Comparison of ENCODE assay signal across 18 cellular contexts in genomic region chr11:122093731-122094130, GRCh38. TPM values are rescaled to one million over a fixed set of nuclear protein-coding genes. Genes with fewer than 3 reads are reported as not detected.
DNase-seq lines count a peak whose midpoint lies in the region; ATAC-seq and TF ChIP-seq lines count a peak whose summit lies in the region.
"Had no signal": no experiment of that assay in that cellular context is flagged by ENCODE, and none has a peak within 500 bp of the region (broad histone marks: within the 10 kb centered on the region; RNA-seq: fewer than 3 reads in every experiment).

No MANE protein-coding gene starts in this region.

- 87% methylated on average over 4 of the region's 4 CpGs for WGBS in smooth muscle cell (ENCODE audit: low lambda C conversion rate)

- H3K4me3 Mint-ChIP-seq in endothelial cell (ENCODE audit: unreplicated experiment) = no peak overlapping the region
- H3K4me3 Mint-ChIP-seq: neural crest cell, WTC11 had no signal

- ATAC-seq in HCT116 = no peak
- ATAC-seq in HG02885 (IDR thresholded peaks at IDR 0.05; ENCODE audit: poor library complexity, unreplicated experiment) = no peak
- ATAC-seq in GM19455 (IDR thresholded peaks at IDR 0.05; ENCODE audit: unreplicated experiment) = no peak
- ATAC-seq: Panc1; sciatic nerve; stimulated activated naive CD8-positive, alpha-beta T cell treated with anti-CD3 and anti-CD28 coated beads, Interleukin-15, Interleukin-2, amounts not matched to agents 100 U/mL and 50 U/mL, for 24 hours; WTC11 had no signal

- in situ Hi-C loops in astrocyte of the spinal cord (cut with HindIII; ENCODE audit: low sequenced_read_pairs) = no loop called here

- peaks cover 83% of the 10 kb centered on the region for H3K79me2 ChIP-seq in HCT116 (ENCODE audit: insufficient read depth, low read length)
- peaks cover 99% of the 10 kb centered on the region for H3K79me2 ChIP-seq in smooth muscle cell (ENCODE audit: low read depth)

- no TSS peak for BruUV-seq in HCT116 (replicated peaks; lab: Mats Ljungman, UMichigan)

- peaks cover 3% of the 10 kb centered on the region for H3K27me3 Mint-ChIP-seq in endothelial cell (ENCODE audit: unreplicated experiment)

- H3K27me3 ChIP-seq in HCT116 (ENCODE audit: insufficient read depth, low read length) = no peaks in the 10 kb centered on the region
- no peaks in the 10 kb centered on the region for H3K27me3 ChIP-seq in smooth muscle cell (ENCODE audit: low read depth)

- no peak for TF ChIP-seq RAD21 in HCT116 (IDR thresholded peaks at IDR 0.05; ENCODE audit: low read depth)

- DNase-seq in HCT116 (ENCODE audit: low read depth, low spot score) (no peak), astrocyte of the spinal cord (ENCODE audit: low read depth, low spot score) (peak; percentile 81), fibroblast of pulmonary artery (ENCODE audit: low read depth) (peak; percentile 62), smooth muscle cell (lab: John Stamatoyannopoulos, UW; ENCODE audit: unreplicated experiment) (no peak), NOMO-1 treated with DMSO at 0.1 percent for 48 hours (lab: John Stamatoyannopoulos, UW; ENCODE audit: unreplicated experiment) (no peak), endothelial cell (ENCODE audit: low spot score) (no peak)
- DNase-seq: AML-193; DMS153; NCI-H1436 treated with DMSO at 0.1 percent for 48 hours; NCI-H524 treated with DMSO at 0.1 percent for 48 hours; stimulated activated naive CD8-positive, alpha-beta T cell treated with anti-CD3 and anti-CD28 coated beads, Interleukin-15, Interleukin-2, amounts not matched to agents 100 U/mL and 50 U/mL, for 24 hours had no signal

- H3K9ac ChIP-seq in HCT116 (ENCODE audit: low read length) = no peak overlapping the region
- no peak overlapping the region for H3K9ac ChIP-seq in smooth muscle cell (ENCODE audit: low read depth)
- H3K9ac ChIP-seq: KMS-11 had no signal

- intact Hi-C loops in HCT116 (cut with micrococcal nuclease) = no loop called here

- H3K36me3 ChIP-seq in HCT116 (ENCODE audit: control insufficient read depth in 1 of 2, insufficient read depth in 2 of 2, low read length in 2 of 2) = peaks cover 5 to 54% of the 10 kb centered on the region in 2 experiments; a peak in 3 of 4 replicates
- peaks cover 9% of the 10 kb centered on the region for H3K36me3 ChIP-seq in smooth muscle cell (ENCODE audit: low read depth)

- no peaks in the 10 kb centered on the region for H3K9me3 Mint-ChIP-seq in endothelial cell (ENCODE audit: unreplicated experiment)
- H3K9me3 Mint-ChIP-seq: neural crest cell, WTC11 had no signal

- no peak overlapping the region for H2AFZ ChIP-seq in HCT116 (ENCODE audit: low read depth, low read length, poor library complexity, severe bottlenecking)
- no peak overlapping the region for H2AFZ ChIP-seq in smooth muscle cell (ENCODE audit: low read depth)

- H3K4me3 ChIP-seq in HCT116 (replicated peaks in 1 of 2; ENCODE audit: low read depth in 1 of 2, low read length in 2 of 2) (no peak overlapping the region), astrocyte of the spinal cord (ENCODE audit: low read depth, low read length) (no peak overlapping the region), fibroblast of pulmonary artery (replicated peaks; ENCODE audit: low read depth, low read length) (no peak overlapping the region), smooth muscle cell (peak overlapping the region; percentile 78)

- H3K4me2 ChIP-seq in HCT116 (ENCODE audit: low read length) (no peak overlapping the region), smooth muscle cell (peak overlapping the region; percentile 87)
- H3K4me2 ChIP-seq: KMS-11 had no signal

- H4K20me1 ChIP-seq in HCT116 (ENCODE audit: insufficient read depth) = 0 out of 2 replicates have a peak, but pooled peaks cover 4% of the 10 kb centered on the region
- peaks cover 62% of the 10 kb centered on the region for H4K20me1 ChIP-seq in smooth muscle cell (ENCODE audit: low read depth)

- H3K4me1 ChIP-seq in HCT116 (ENCODE audit: control insufficient read depth in 1 of 2, insufficient read depth in 2 of 2, low read length in 2 of 2) (peaks cover 6 to 46% of the 10 kb centered on the region in 2 experiments; a peak in 3 of 4 replicates), smooth muscle cell (ENCODE audit: low read depth) (peaks cover 32% of the 10 kb centered on the region)

- no peak overlapping the region for H3K27ac Mint-ChIP-seq in endothelial cell (ENCODE audit: unreplicated experiment)
- H3K27ac Mint-ChIP-seq: WTC11 had no signal

- CTCF ChIA-PET in HCT116 (lab: Charles Lee) = interaction anchor here (3.9 kb wide), 1 partner anchor 15 kb away, joined by 13 read pairs; no protein-coding TSS in a partner anchor

- H3K27ac ChIP-seq in HCT116 (ENCODE audit: low read depth, low read length) (no peak overlapping the region), smooth muscle cell (ENCODE audit: low read depth) (peak overlapping the region; percentile 94)
- H3K27ac ChIP-seq: KMS-11 had no signal

- POLR2A ChIA-PET in HCT116 (lab: Charles Lee) = no interaction called here

- TF ChIP-seq CTCF in HCT116 (IDR thresholded peaks at IDR 0.05 in 2 of 3, conservative IDR thresholded peaks at IDR 0.05 in 1 of 3; ENCODE audit: borderline replicate concordance in 1 of 3, insufficient read depth in 1 of 3, low read depth in 2 of 3, low read length in 2 of 3) (no peak), astrocyte of the spinal cord (IDR thresholded peaks at IDR 0.05; ENCODE audit: low read depth, low read length) (no peak), fibroblast of pulmonary artery (IDR thresholded peaks at IDR 0.05; ENCODE audit: low read length, missing control alignments) (no peak), smooth muscle cell (IDR thresholded peaks at IDR 0.05; ENCODE audit: borderline replicate concordance, insufficient read depth, poor library complexity, severe bottlenecking) (no peak), endothelial cell (IDR thresholded peaks at IDR 0.05; ENCODE audit: unreplicated experiment) (no peak)

- peaks cover 5% of the 10 kb centered on the region for H3K36me3 Mint-ChIP-seq in endothelial cell (ENCODE audit: low read depth, unreplicated experiment)
- H3K36me3 Mint-ChIP-seq: WTC11 had no signal

- RAD21 ChIA-PET in HCT116 (lab: Charles Lee; ENCODE audit: low non-redundant PET in 1 of 2, low total read pairs in 2 of 2, uncharacterized antibody in 2 of 2, unreplicated experiment in 2 of 2) = no interaction called here

- H3K4me1 Mint-ChIP-seq in endothelial cell (ENCODE audit: unreplicated experiment) = peaks cover 13% of the 10 kb centered on the region

- H3K9me3 ChIP-seq in HCT116 (ENCODE audit: control insufficient read depth in 1 of 2, insufficient read depth in 1 of 2, low read depth in 1 of 2, low read length in 2 of 2) (no peaks in the 10 kb centered on the region), smooth muscle cell (replicated peaks; ENCODE audit: low read depth) (no peaks in the 10 kb centered on the region)

- H3K9me2 ChIP-seq in HCT116 (ENCODE audit: insufficient read depth) = no peaks in the 10 kb centered on the region

- no peak for TF ChIP-seq POLR2A in HCT116 (IDR thresholded peaks at IDR 0.05; ENCODE audit: borderline replicate concordance, extremely low read depth, insufficient read depth, insufficient read length)

- H3F3A ChIP-seq in smooth muscle cell (ENCODE audit: low read depth) = peaks cover 32% of the 10 kb centered on the region

TF ChIP-seq in HCT116, 20 proteins besides CTCF, POLR2A, EP300 and RAD21:
- TF ChIP-seq FOSL1 (IDR thresholded peaks at IDR 0.05; ENCODE audit: low read depth) = 0 out of 2 replicates have a peak, but pooled peaks have one; percentile 16
- TF ChIP-seq ATF3 (IDR thresholded peaks at IDR 0.05) = no peak
- peak; percentile 12; the same call in 1 of the 2 replicates for TF ChIP-seq JUND (IDR thresholded peaks at IDR 0.05)

RNA-seq across cellular contexts. Expression of gene BLID, which starts 22.3 kb away (rescaled TPM):
- total RNA-seq in HCT116 (2021; ENCODE audit: unreplicated experiment) (8.9 TPM), smooth muscle cell (2.3 and 4.7 TPM in 2 replicates), endothelial cell (ENCODE audit: unreplicated experiment) (not detected)
- 0.34 and 0.35 TPM in 2 replicates for polyA plus RNA-seq in HCT116 (2012)
- 0.18 TPM in 1 of 2 replicates, not detected in the other for polyA plus RNA-seq in smooth muscle cell
- total RNA-seq: neural crest cell, WTC11 had no signal

Comparison
In these comparisons a context has a peak if more than half of its experiments do, and no peak if none do; other contexts are left out.
1. DNase-seq: peak in astrocyte of the spinal cord (single experiment) and fibroblast of pulmonary artery (single experiment); none in HCT116 (single experiment), smooth muscle cell (single experiment), NOMO-1 treated with DMSO at 0.1 percent for 48 hours (single experiment) and endothelial cell (single experiment).